In genomic region chr12:76560083-76560491, GRCh38 we compare ENCODE assay signal across 8 cellular contexts. TPM values are rescaled to one million over a fixed set of nuclear protein-coding genes. Genes with fewer than 3 reads are reported as not detected.
A peak's percentile ranks its signal among the peaks of the same experiment; 100 is the strongest.
DNase-seq lines count a peak whose midpoint lies in the region; ATAC-seq and TF ChIP-seq lines count a peak whose summit lies in the region.

No MANE protein-coding gene starts in this region.

- no peak for TF ChIP-seq POLR2A in suprapubic skin (IDR thresholded peaks at IDR 0.05)

- H3K27me3 ChIP-seq in iPS-20b (ENCODE audit: insufficient read depth, low read length) (no peaks in the 10 kb centered on the region), suprapubic skin (no peaks in the 10 kb centered on the region)

- peaks cover 9% of the 10 kb centered on the region for H3K36me3 Mint-ChIP-seq in T-helper 2 cell treated with Interferon-gamma antibody and Interleukin-4, amounts not matched to agents 5 μg/mL and 100 μg/mL, for 36 hours (ENCODE audit: low read depth)
- peaks cover 3% of the 10 kb centered on the region for H3K36me3 Mint-ChIP-seq in activated CD4-positive, alpha-beta memory T cell treated with anti-CD3 and anti-CD28 coated beads for 36 hours

- no peaks in the 10 kb centered on the region for H3K9me3 Mint-ChIP-seq in T-helper 2 cell treated with Interferon-gamma antibody and Interleukin-4, amounts not matched to agents 5 μg/mL and 100 μg/mL, for 36 hours
- H3K9me3 Mint-ChIP-seq in activated CD4-positive, alpha-beta memory T cell treated with anti-CD3 and anti-CD28 coated beads for 36 hours, result no peaks in the 10 kb centered on the region

- peak overlapping the region; percentile 97 for H3K4me3 Mint-ChIP-seq in T-helper 2 cell treated with Interferon-gamma antibody and Interleukin-4, amounts not matched to agents 5 μg/mL and 100 μg/mL, for 36 hours
- H3K4me3 Mint-ChIP-seq in activated CD4-positive, alpha-beta memory T cell treated with anti-CD3 and anti-CD28 coated beads for 36 hours, result peak overlapping the region; percentile 88

- intact Hi-C loops in activated CD4-positive, alpha-beta memory T cell treated with anti-CD3 and anti-CD28 coated beads for 36 hours (cut with micrococcal nuclease), result no loop called here

- POLR2A ChIA-PET in activated CD4-positive, alpha-beta memory T cell treated with anti-CD3 and anti-CD28 coated beads for 36 hours (lab: Charles Lee), result interaction anchor here (1.0 to 2.1 kb wide), 5 partner anchors 15 to 476 kb away, joined by 3 to 9 read pairs (median 7); partner anchors contain the start of genes BBS10, NAP1L1 and ZDHHC17

- CTCF ChIA-PET in activated CD4-positive, alpha-beta memory T cell treated with anti-CD3 and anti-CD28 coated beads for 36 hours (lab: Charles Lee), result interaction anchor here (0.6 kb wide), 1 partner anchor 197 kb away, joined by 4 read pairs; no protein-coding TSS in a partner anchor

- H3K27ac ChIP-seq in iPS-20b (ENCODE audit: low read length) (peak overlapping the region; percentile 95), suprapubic skin (peak overlapping the region; percentile 98)

- H3K27ac Mint-ChIP-seq in T-helper 2 cell treated with Interferon-gamma antibody and Interleukin-4, amounts not matched to agents 5 μg/mL and 100 μg/mL, for 36 hours, result peak overlapping the region; percentile 94
- peak overlapping the region; percentile 97 for H3K27ac Mint-ChIP-seq in activated CD4-positive, alpha-beta memory T cell treated with anti-CD3 and anti-CD28 coated beads for 36 hours

- no peaks in the 10 kb centered on the region for H3K27me3 Mint-ChIP-seq in T-helper 2 cell treated with Interferon-gamma antibody and Interleukin-4, amounts not matched to agents 5 μg/mL and 100 μg/mL, for 36 hours (ENCODE audit: low read depth)
- no peaks in the 10 kb centered on the region for H3K27me3 Mint-ChIP-seq in activated CD4-positive, alpha-beta memory T cell treated with anti-CD3 and anti-CD28 coated beads for 36 hours

- TF ChIP-seq CTCF in suprapubic skin (IDR thresholded peaks at IDR 0.05), result no peak

- no peaks in the 10 kb centered on the region for H3K9me3 ChIP-seq in iPS-20b (ENCODE audit: insufficient read depth, low read depth, low read length)
- no peaks in the 10 kb centered on the region for H3K9me3 ChIP-seq in suprapubic skin

- peaks cover 34% of the 10 kb centered on the region for H3K4me1 Mint-ChIP-seq in T-helper 2 cell treated with Interferon-gamma antibody and Interleukin-4, amounts not matched to agents 5 μg/mL and 100 μg/mL, for 36 hours (ENCODE audit: low read depth)
- H3K4me1 Mint-ChIP-seq in activated CD4-positive, alpha-beta memory T cell treated with anti-CD3 and anti-CD28 coated beads for 36 hours (ENCODE audit: low read depth), result peaks cover 30% of the 10 kb centered on the region

- ATAC-seq in HG02970 (IDR thresholded peaks at IDR 0.05; ENCODE audit: low FRiP score, unreplicated experiment) (peak; percentile 25), esophagus mucosa (no peak)

- TF ChIP-seq EP300 in suprapubic skin (IDR thresholded peaks at IDR 0.05), result no peak

- WGBS in suprapubic skin, result 14% methylated on average over 8 of the region's 8 CpGs

- no peak for DNase-seq in T-helper 2 cell treated with Interferon-gamma antibody and Interleukin-4, amounts not matched to agents 5 μg/mL and 100 μg/mL, for 36 hours (ENCODE audit: low spot score)
- DNase-seq in T-helper 2 cell (no peak), suprapubic skin (ENCODE audit: low spot score in 2 of 2) (no peak), dermis blood vessel endothelial cell (no peak)
- DNase-seq in activated CD4-positive, alpha-beta memory T cell treated with anti-CD3 and anti-CD28 coated beads for 36 hours, result no peak

- peaks cover 8% of the 10 kb centered on the region; the same call in 1 of the 2 replicates for H3K4me1 ChIP-seq in iPS-20b (ENCODE audit: insufficient read depth, low read length)
- peaks cover 48% of the 10 kb centered on the region for H3K4me1 ChIP-seq in suprapubic skin

- peak overlapping the region; percentile 94 for H3K9ac ChIP-seq in iPS-20b (ENCODE audit: low read depth, low read length)

- H3K36me3 ChIP-seq in iPS-20b (ENCODE audit: insufficient read depth, low read depth, low read length) (no peaks in the 10 kb centered on the region), suprapubic skin (no peaks in the 10 kb centered on the region)

- H3K4me3 ChIP-seq in iPS-20b (ENCODE audit: low read length) (peak overlapping the region; percentile 87), suprapubic skin (peak overlapping the region; percentile 96)

RNA-seq across cellular contexts. Expression of gene OSBPL8, which starts 0.5 kb away (rescaled TPM):
- total RNA-seq in activated CD4-positive, alpha-beta memory T cell treated with anti-CD3 and anti-CD28 coated beads for 36 hours, result 10 to 100 TPM; 69.8 to 73.7 TPM
- 100 to 1,000 TPM in 1 of 4 donors, 10 to 100 TPM in 3; 73.1 to 116 (median 87.4) TPM for total RNA-seq in suprapubic skin
- total RNA-seq in dermis blood vessel endothelial cell, result 35.4 and 53.1 TPM in 2 replicates
- 62.6 TPM for total RNA-seq in esophagus mucosa
